ENCODE assay signal across 28 cellular contexts in genomic region chr13:93473441-93474270, GRCh38.
DNase-seq lines count a peak whose midpoint lies in the region; ATAC-seq, FAIRE-seq and TF ChIP-seq lines count a peak whose summit lies in the region.
"Had no signal": no experiment of that assay in that cellular context is flagged by ENCODE, and none has a peak within 500 bp of the region (broad histone marks: within the 10 kb centered on the region; RNA-seq: fewer than 3 reads in every experiment).

No MANE protein-coding gene starts in this region.

- TF ChIP-seq EP300 in H1 (IDR thresholded peaks at IDR 0.05; ENCODE audit: borderline replicate concordance in 1 of 2, low read depth in 2 of 2, low read length in 2 of 2), result no peak

- TF ChIP-seq RAD21 in IMR-90 (IDR thresholded peaks at IDR 0.05; ENCODE audit: low read length) (no peak), H1 (IDR thresholded peaks at IDR 0.05 in 1 of 2, conservative IDR thresholded peaks at IDR 0.05 in 1 of 2; ENCODE audit: low read depth in 2 of 2, low read length in 2 of 2) (no peak)

- intact Hi-C loops in IMR-90 (cut with micrococcal nuclease), result no loop called here

- H3K79me2 ChIP-seq in H1 (ENCODE audit: control insufficient read depth in 1 of 2, insufficient read depth in 2 of 2, low read length in 2 of 2), result no peaks in the 10 kb centered on the region

- H3K4me2 ChIP-seq in IMR-90 (ENCODE audit: low read depth, low read length), result peak overlapping the region; percentile 31; the same call in 1 of the 2 replicates
- no peak overlapping the region for H3K4me2 ChIP-seq in H1 (ENCODE audit: insufficient read depth in 1 of 2, low read depth in 2 of 2, low read length in 2 of 2)

- 0 out of 2 replicates have a peak, but pooled peaks cover 2% of the 10 kb centered on the region for H3K23me2 ChIP-seq in H1 (ENCODE audit: low read depth, low read length)

- no peak overlapping the region for H3K9ac ChIP-seq in IMR-90 (ENCODE audit: low read depth, low read length)
- H3K9ac ChIP-seq in H1 (replicated peaks in 1 of 4; ENCODE audit: extremely low read depth in 1 of 4, low read depth in 3 of 4, low read length in 3 of 4), result no peak overlapping the region

- no peak overlapping the region for H2AK9ac ChIP-seq in IMR-90 (replicated peaks; ENCODE audit: low read depth, low read length, poor library complexity)

- peaks cover 21% of the 10 kb centered on the region for H3K9me3 Mint-ChIP-seq in nephron progenitor cell

- DNase-seq in AG08396 (ENCODE audit: low spot score) (peak; percentile 58), IMR-90 (peak; percentile 74), H1 (ENCODE audit: low read depth in 1 of 2, low spot score in 2 of 2) (no peak), nephron progenitor cell (no peak), NCI-H1694 (lab: John Stamatoyannopoulos, UW) (no peak), T-helper 9 cell (no peak), urothelium cell line (ENCODE audit: low spot score) (no peak), amygdala (lab: John Stamatoyannopoulos, UW) (no peak)
- DNase-seq: activated CD4-positive, alpha-beta memory T cell treated with anti-CD3 and anti-CD28 coated beads for 36 hours; activated CD4-positive, CD25-positive, alpha-beta regulatory T cell treated with anti-CD3 and anti-CD28 coated beads, Interleukin-2, amount 50 U/mL, for 72 hours; activated CD8-positive, alpha-beta memory T cell treated with anti-CD3 and anti-CD28 coated beads, Interleukin-2, amount 50 U/mL, for 4 hours; activated naive CD4-positive, alpha-beta T cell treated with anti-CD3 and anti-CD28 coated beads for 36 hours; amniotic stem cell; Caco-2; cortex of kidney; DND-41; gastrocnemius medialis; left cardiac atrium; mammary epithelial cell; MV-4-11; NCI-H524; stimulated activated CD4-positive, alpha-beta T cell treated with anti-CD3 and anti-CD28 coated beads, Interleukin-4, amount 100 ng/mL, for 1 hour; substantia nigra had no signal

- TF ChIP-seq POLR2A in IMR-90 (IDR thresholded peaks at IDR 0.05; ENCODE audit: low read depth, low read length), result no peak
- TF ChIP-seq POLR2A in H1 (IDR thresholded peaks at IDR 0.05; ENCODE audit: control extremely low read depth in 1 of 2, low read depth in 2 of 2, low read length in 2 of 2), result no peak

- no peak overlapping the region for H3K4me3 Mint-ChIP-seq in nephron progenitor cell
- H3K4me3 Mint-ChIP-seq: activated CD4-positive, alpha-beta memory T cell treated with anti-CD3 and anti-CD28 coated beads for 36 hours; activated naive CD4-positive, alpha-beta T cell treated with anti-CD3 and anti-CD28 coated beads for 36 hours; activated T-helper 1 cell treated with anti-CD3 and anti-CD28 coated beads, Interleukin-12 subunit alpha, Interleukin-12 subunit beta, Interleukin-2, Interleukin-4 antibody, amounts not matched to agents 30 ng/mL and 10 ng/mL and 1 ng/mL, durations not matched to agents 14 hours and 24 hours and 36 hours; type B pancreatic cell had no signal

- H2BK15ac ChIP-seq in IMR-90 (ENCODE audit: low read depth, low read length) (no peak overlapping the region), H1 (ENCODE audit: low read length) (no peak overlapping the region)

- H2AFZ ChIP-seq in IMR-90 (replicated peaks; ENCODE audit: low read length, poor library complexity) (peak overlapping the region; percentile 10), H1 (ENCODE audit: low read length) (no peak overlapping the region)

- peaks cover 4% of the 10 kb centered on the region in 2 experiments; a peak in 3 of 4 replicates for H3K79me1 ChIP-seq in IMR-90 (ENCODE audit: low read depth in 1 of 2, low read length in 2 of 2)
- no peaks in the 10 kb centered on the region; the same call in 1 of the 2 replicates for H3K79me1 ChIP-seq in H1 (ENCODE audit: low read depth, low read length)

- TF ChIP-seq CTCF in IMR-90 (conservative IDR thresholded peaks at IDR 0.05; ENCODE audit: low read depth, low read length) (no peak), H1 (IDR thresholded peaks at IDR 0.05; ENCODE audit: control extremely low read depth in 1 of 3, insufficient read depth in 1 of 3, low read depth in 1 of 3, low read length in 3 of 3) (no peak), nephron progenitor cell (IDR thresholded peaks at IDR 0.05) (no peak)

- H3K4ac ChIP-seq in IMR-90 (ENCODE audit: low read depth, low read length) (peak overlapping the region; percentile 77), H1 (replicated peaks; ENCODE audit: insufficient read length, low read depth, low read length) (no peak overlapping the region)

- H3K27me3 ChIP-seq in IMR-90 (ENCODE audit: control insufficient read depth, insufficient read depth, low read length), result no peaks in the 10 kb centered on the region
- H3K27me3 ChIP-seq in H1 (replicated peaks in 1 of 4; ENCODE audit: control insufficient read depth in 3 of 4, extremely low read depth in 1 of 4, insufficient read depth in 3 of 4, low read length in 3 of 4), result no peaks in the 10 kb centered on the region
- H3K27me3 ChIP-seq: gastrocnemius medialis had no signal

- H3K27me3 Mint-ChIP-seq in nephron progenitor cell (ENCODE audit: low read depth, poor library complexity), result no peaks in the 10 kb centered on the region
- H3K27me3 Mint-ChIP-seq: activated CD4-positive, alpha-beta memory T cell treated with anti-CD3 and anti-CD28 coated beads for 36 hours; type B pancreatic cell had no signal

- ATAC-seq in IMR-90 (ENCODE audit: low read depth), result peak; percentile 90
- ATAC-seq: esophagus mucosa, gastrocnemius medialis, left cardiac atrium had no signal

- peaks cover 12% of the 10 kb centered on the region for H3K4me1 Mint-ChIP-seq in nephron progenitor cell

- H4K8ac ChIP-seq in IMR-90 (ENCODE audit: low read depth in 2 of 2, low read length in 2 of 2) (peak overlapping the region in 1 of 2 experiments; percentile 10; a peak in 2 of 4 replicates), H1 (ENCODE audit: extremely low read depth, insufficient read depth, low read length) (no peak overlapping the region)

- 0 out of 2 replicates have a peak, but pooled peaks cover 4% of the 10 kb centered on the region for H3K9me3 ChIP-seq in IMR-90 (ENCODE audit: control insufficient read depth, insufficient read depth, low read length)
- peaks cover 0 to 3% of the 10 kb centered on the region in 2 experiments; a peak in 1 of 4 replicates for H3K9me3 ChIP-seq in H1 (ENCODE audit: insufficient read depth in 2 of 2, low read depth in 1 of 2, low read length in 1 of 2)
- H3K9me3 ChIP-seq: Caco-2, gastrocnemius medialis had no signal

- BruUV-seq in IMR-90 (replicated peaks; lab: Mats Ljungman, UMichigan), result no TSS peak

- H3K36me3 ChIP-seq in IMR-90 (ENCODE audit: control insufficient read depth, insufficient read depth, low read length) (no peaks in the 10 kb centered on the region), H1 (ENCODE audit: control insufficient read depth in 2 of 4, insufficient read depth in 4 of 4, low read length in 3 of 4) (peaks cover 0 to 2% (median 0%) of the 10 kb centered on the region in 4 experiments; a peak in 1 of 8 replicates)
- H3K36me3 ChIP-seq: gastrocnemius medialis had no signal

- dilution Hi-C loops in IMR-90 (cut with HindIII; ENCODE audit: low sequenced_read_pairs, unreplicated experiment), result no loop called here

- 0 out of 2 replicates have a peak, but pooled peaks cover 5% of the 10 kb centered on the region for H3K9me1 ChIP-seq in IMR-90 (ENCODE audit: insufficient read depth, low read length)

- peaks cover 22% of the 10 kb centered on the region for H3K36me3 Mint-ChIP-seq in nephron progenitor cell (ENCODE audit: low read depth)
- H3K36me3 Mint-ChIP-seq: activated CD4-positive, alpha-beta memory T cell treated with anti-CD3 and anti-CD28 coated beads for 36 hours had no signal

- H4K5ac ChIP-seq in IMR-90 (ENCODE audit: low read depth, low read length), result peak overlapping the region; percentile 23; the same call in 1 of the 2 replicates
- H4K5ac ChIP-seq in H1 (ENCODE audit: insufficient read length, low read depth, low read length), result no peak overlapping the region

- POLR2A ChIA-PET in IMR-90 (lab: Charles Lee; ENCODE audit: unreplicated experiment), result no interaction called here
- POLR2A ChIA-PET in H1 (lab: Charles Lee; ENCODE audit: partially characterized antibody), result interaction anchor here (1.1 kb wide), 1 partner anchor 11 kb away, joined by 3 read pairs; no protein-coding TSS in a partner anchor

- 100% methylated on average over 1 of the region's 5 CpGs; no CpG with 5 or more reads in 1 of the 2 experiments for WGBS in IMR-90 (ENCODE audit: extremely low coverage in 2 of 2, insufficient read length in 1 of 2), 2 experiments
- WGBS in H1 (ENCODE audit: extremely low coverage in 1 of 2, insufficient coverage in 1 of 2, insufficient read length in 1 of 2, insufficient replicate concordance in 2 of 2, low coverage in 1 of 2, low lambda C conversion rate in 2 of 2, missing lambda C conversion rate in 1 of 2), 2 experiments, result 74% methylated on average over 5 of the region's 5 CpGs; no CpG with 5 or more reads in 1 of the 2 experiments

- FAIRE-seq in H1 (lab: Jason Lieb, UNC), result no peak
- no peak for FAIRE-seq in urothelium cell line (lab: Jason Lieb, UNC)
- FAIRE-seq: RCC 7860 had no signal

- H2BK20ac ChIP-seq in IMR-90 (ENCODE audit: low read depth, low read length) (peak overlapping the region; percentile 16), H1 (ENCODE audit: low read length) (no peak overlapping the region)

- H2BK5ac ChIP-seq in IMR-90 (ENCODE audit: low read depth, low read length, poor library complexity, severe bottlenecking) (peak overlapping the region; percentile 70), H1 (ENCODE audit: low read depth, low read length) (0 out of 2 replicates have a peak overlapping the region, but pooled peaks have one; percentile 24)

- no peak overlapping the region for H3K4me3 ChIP-seq in IMR-90 (ENCODE audit: insufficient read depth, low read depth, low read length)
- H3K4me3 ChIP-seq in H1 (ENCODE audit: extremely low read depth in 1 of 4, insufficient read depth in 2 of 4, low read depth in 3 of 4, low read length in 4 of 4), result no peak overlapping the region
- H3K4me3 ChIP-seq: gastrocnemius medialis had no signal

- H3K4me1 ChIP-seq in IMR-90 (ENCODE audit: control insufficient read depth, insufficient read depth, low read length), result peaks cover 14% of the 10 kb centered on the region
- peaks cover 0 to 4% (median 0%) of the 10 kb centered on the region in 4 experiments; a peak in 1 of 7 replicates for H3K4me1 ChIP-seq in H1 (replicated peaks in 1 of 4; ENCODE audit: control insufficient read depth in 3 of 4, insufficient read depth in 4 of 4, low read length in 3 of 4)
- H3K4me1 ChIP-seq: Caco-2, gastrocnemius medialis had no signal

- H4K91ac ChIP-seq in IMR-90 (ENCODE audit: insufficient read depth, low read depth, low read length), result peak overlapping the region; percentile 64
- H4K91ac ChIP-seq in H1 (replicated peaks; ENCODE audit: insufficient read length, low read length), result no peak overlapping the region

- peak overlapping the region; percentile 67 for H2AK5ac ChIP-seq in IMR-90 (ENCODE audit: low read depth, low read length)
- H2AK5ac ChIP-seq in H1 (ENCODE audit: low read depth, low read length), result no peak overlapping the region

- peak overlapping the region; percentile 42 for H3K27ac Mint-ChIP-seq in nephron progenitor cell
- H3K27ac Mint-ChIP-seq: activated CD4-positive, alpha-beta memory T cell treated with anti-CD3 and anti-CD28 coated beads for 36 hours; activated naive CD4-positive, alpha-beta T cell treated with anti-CD3 and anti-CD28 coated beads for 36 hours; activated T-helper 1 cell treated with anti-CD3 and anti-CD28 coated beads, Interleukin-12 subunit alpha, Interleukin-12 subunit beta, Interleukin-2, Interleukin-4 antibody, amounts not matched to agents 30 ng/mL and 10 ng/mL and 1 ng/mL, durations not matched to agents 14 hours and 24 hours and 36 hours; type B pancreatic cell had no signal

- in situ Hi-C loops in IMR-90 (cut with MboI; ENCODE audit: low sequenced_read_pairs), result no loop called here

- no peak overlapping the region for H3K56ac ChIP-seq in IMR-90 (ENCODE audit: extremely low read depth, insufficient read depth, low read length)
- no peak overlapping the region for H3K56ac ChIP-seq in H1 (replicated peaks; ENCODE audit: insufficient read length, low read depth, low read length)

- H3K27ac ChIP-seq in IMR-90 (ENCODE audit: insufficient read depth, low read length) (peak overlapping the region; percentile 75; the same call in 1 of the 2 replicates), H1 (ENCODE audit: low read depth, low read length) (no peak overlapping the region)
- H3K27ac ChIP-seq: C4-2B, gastrocnemius medialis had no signal

- H2BK12ac ChIP-seq in H1 (ENCODE audit: low read depth, low read length), result no peak overlapping the region

- H4K20me1 ChIP-seq in IMR-90 (ENCODE audit: insufficient read depth, low read length), result no peaks in the 10 kb centered on the region
- H4K20me1 ChIP-seq in H1 (replicated peaks in 1 of 2; ENCODE audit: control insufficient read depth in 1 of 2, insufficient read depth in 2 of 2, low read length in 2 of 2), result no peaks in the 10 kb centered on the region

- CTCF ChIA-PET in IMR-90 (lab: Yijun Ruan, JAX) (interaction anchor here (0.6 kb wide), 1 partner anchor 11 kb away, joined by 3 read pairs; no protein-coding TSS in a partner anchor), H1 (lab: Charles Lee; ENCODE audit: partially characterized antibody) (no interaction called here)

- H3K18ac ChIP-seq in IMR-90 (ENCODE audit: low read depth, low read length) (peak overlapping the region; percentile 72), H1 (ENCODE audit: extremely low read depth, low read length) (no peak overlapping the region)

- H2BK120ac ChIP-seq in IMR-90 (ENCODE audit: low read depth, low read length) (peak overlapping the region; percentile 70), H1 (replicated peaks; ENCODE audit: low read depth, low read length) (no peak overlapping the region)

- H3K14ac ChIP-seq in IMR-90 (replicated peaks; ENCODE audit: low read depth, low read length) (0 out of 2 replicates have a peak overlapping the region, but pooled peaks have one; percentile 29), H1 (ENCODE audit: insufficient read length) (no peak overlapping the region)

- H3K23ac ChIP-seq in IMR-90 (ENCODE audit: low read depth, low read length) (no peak overlapping the region), H1 (ENCODE audit: insufficient read length) (no peak overlapping the region)

Comparison
In these comparisons a context has a peak if more than half of its experiments do, and no peak if none do; other contexts are left out.
1. DNase-seq: peak in AG08396 (single experiment) and IMR-90 (single experiment); none in H1 (0 of 2), nephron progenitor cell (single experiment), NCI-H1694 (single experiment), T-helper 9 cell (single experiment), urothelium cell line (single experiment) and amygdala (0 of 56).